8 cellular contexts compared by ENCODE assay signal in genomic region chr15:34367128-34368081, GRCh38. TPM values are rescaled to one million over a fixed set of nuclear protein-coding genes. Genes with fewer than 3 reads are reported as not detected.
DNase-seq lines count a peak whose midpoint lies in the region; ATAC-seq and TF ChIP-seq lines count a peak whose summit lies in the region.

TSS of gene LPCAT4 (minus strand) at chr15:34367196. CDS start at chr15:34367100, 96 bp downstream.

- WGBS in neuronal stem cell (ENCODE audit: extremely low coverage in 2 of 2, insufficient read length in 2 of 2, insufficient replicate concordance in 1 of 2), 2 donors, result no CpG with 5 or more reads among the region's 79 CpGs

- H4K8ac ChIP-seq in neuronal stem cell (ENCODE audit: low read depth, low read length), result peak within 1 kb of the TSS; percentile 74

- peak within 1 kb of the TSS; percentile 100 for H2AFZ ChIP-seq in neuronal stem cell (ENCODE audit: low read length)

- H3K4me3 ChIP-seq in HAP-1 (peak within 1 kb of the TSS; percentile 65), MG63 (peak within 1 kb of the TSS; percentile 88), SJCRH30 (peak within 1 kb of the TSS; percentile 84), neuronal stem cell (ENCODE audit: low read length in 2 of 2) (peak within 1 kb of the TSS; percentile 89 to 98), subcutaneous abdominal adipose tissue (ENCODE audit: low read depth in 1 of 5, low read length in 5 of 5) (peak within 1 kb of the TSS; percentile 87 to 97 (median 91))

- peak within 1 kb of the TSS; percentile 84 for H2BK15ac ChIP-seq in neuronal stem cell (ENCODE audit: low read length)

- H3K9me3 ChIP-seq in HAP-1 (no peaks in the 10 kb centered on the region), MG63 (no peaks in the 10 kb centered on the region), SJCRH30 (replicated peaks) (no peaks in the 10 kb centered on the region), neuronal stem cell (replicated peaks in 1 of 2; ENCODE audit: control insufficient read depth in 2 of 2, insufficient read depth in 1 of 2, low read depth in 1 of 2, low read length in 2 of 2) (peaks cover 1 to 3% of the 10 kb centered on the region in 2 donors), subcutaneous abdominal adipose tissue (ENCODE audit: control insufficient read depth in 5 of 5, low read length in 5 of 5) (no peaks in the 10 kb centered on the region)

- peak within 1 kb of the TSS; percentile 100 for H3K18ac ChIP-seq in neuronal stem cell (ENCODE audit: low read length)

- peak within 1 kb of the TSS; percentile 98 for H3K4ac ChIP-seq in neuronal stem cell (ENCODE audit: low read length)

- no peak within 1 kb of the TSS for H2BK12ac ChIP-seq in neuronal stem cell (ENCODE audit: low read length)

- H2BK5ac ChIP-seq in neuronal stem cell (ENCODE audit: low read length), result peak within 1 kb of the TSS; percentile 97

- peaks cover 13% of the 10 kb centered on the region for H3K4me1 ChIP-seq in HAP-1
- peaks cover 6% of the 10 kb centered on the region; the same call in 1 of the 2 replicates for H3K4me1 ChIP-seq in SJCRH30
- H3K4me1 ChIP-seq in foreskin keratinocyte, result peaks cover 9% of the 10 kb centered on the region
- peaks cover 8 to 12% of the 10 kb centered on the region in 2 donors for H3K4me1 ChIP-seq in neuronal stem cell (ENCODE audit: control insufficient read depth in 2 of 2, insufficient read depth in 1 of 2, low read depth in 1 of 2, low read length in 2 of 2)
- H3K4me1 ChIP-seq in subcutaneous abdominal adipose tissue (ENCODE audit: control insufficient read depth in 5 of 5, insufficient read depth in 5 of 5, low read length in 5 of 5), result peaks cover 10 to 29% (median 20%) of the 10 kb centered on the region in 5 donors

- H2BK120ac ChIP-seq in neuronal stem cell (ENCODE audit: low read depth, low read length), result peak within 1 kb of the TSS; percentile 96

- peaks cover 6% of the 10 kb centered on the region for H3K36me3 ChIP-seq in HAP-1 (replicated peaks)
- H3K36me3 ChIP-seq in MG63, result no peaks in the 10 kb centered on the region; the same call in 1 of the 2 replicates
- peaks cover 7% of the 10 kb centered on the region for H3K36me3 ChIP-seq in SJCRH30
- peaks cover 11 to 16% of the 10 kb centered on the region in 2 donors for H3K36me3 ChIP-seq in neuronal stem cell (replicated peaks in 1 of 2; ENCODE audit: control insufficient read depth in 2 of 2, insufficient read depth in 2 of 2, low read length in 2 of 2)
- H3K36me3 ChIP-seq in subcutaneous abdominal adipose tissue (ENCODE audit: control insufficient read depth in 5 of 5, insufficient read depth in 5 of 5, low read length in 5 of 5), result peaks cover 0 to 14% (median 5%) of the 10 kb centered on the region in 5 donors

- H3K27me3 ChIP-seq in HAP-1 (ENCODE audit: low read depth), result no peaks in the 10 kb centered on the region
- H3K27me3 ChIP-seq in MG63, result no peaks in the 10 kb centered on the region
- H3K27me3 ChIP-seq in SJCRH30, result no peaks in the 10 kb centered on the region
- H3K27me3 ChIP-seq in foreskin keratinocyte, result no peaks in the 10 kb centered on the region
- no peaks in the 10 kb centered on the region for H3K27me3 ChIP-seq in neuronal stem cell (ENCODE audit: control insufficient read depth in 3 of 3, insufficient read depth in 3 of 3, low read depth in 1 of 3, low read length in 3 of 3)
- H3K27me3 ChIP-seq in subcutaneous abdominal adipose tissue (ENCODE audit: control insufficient read depth in 5 of 5, insufficient read depth in 4 of 5, low read length in 5 of 5), result no peaks in the 10 kb centered on the region

- H3K27ac ChIP-seq in SJCRH30, result peak within 1 kb of the TSS; percentile 92
- H3K27ac ChIP-seq in foreskin keratinocyte, result peak within 1 kb of the TSS; percentile 92
- peak within 1 kb of the TSS; percentile 100 for H3K27ac ChIP-seq in neuronal stem cell (replicated peaks; ENCODE audit: low read length)
- H3K27ac ChIP-seq in subcutaneous abdominal adipose tissue (ENCODE audit: low read depth, low read length), result peak within 1 kb of the TSS; percentile 88

- DNase-seq in GM03348 (ENCODE audit: low spot score), result peak; percentile 98
- peak; percentile 83 to 91 for DNase-seq in HAP-1 (ENCODE audit: low spot score in 2 of 2)
- peak; percentile 81 for DNase-seq in MG63
- peak; percentile 89 to 91 for DNase-seq in SJCRH30
- peak; percentile 75 for DNase-seq in activated gamma-delta T cell treated with anti-CD3 and anti-CD28 coated beads, Interleukin-2, amount 50 U/mL, for 16 hours (ENCODE audit: low read depth)
- peak; percentile 66 to 80 for DNase-seq in foreskin keratinocyte
- DNase-seq in neuronal stem cell (ENCODE audit: low spot score), result peak; percentile 81

- H3K9ac ChIP-seq in neuronal stem cell (ENCODE audit: low read depth, low read length, poor library complexity), result peak within 1 kb of the TSS; percentile 97
- peak within 1 kb of the TSS; percentile 54 to 95 (median 85) for H3K9ac ChIP-seq in subcutaneous abdominal adipose tissue (ENCODE audit: low read length in 5 of 5)

- peak; percentile 91 for ATAC-seq in foreskin keratinocyte

- H3K14ac ChIP-seq in neuronal stem cell (ENCODE audit: low read length), result peak within 1 kb of the TSS; percentile 87

- H3K79me1 ChIP-seq in neuronal stem cell (ENCODE audit: low read depth, low read length), result peaks cover 4% of the 10 kb centered on the region

- H3K23ac ChIP-seq in neuronal stem cell (ENCODE audit: low read depth, low read length, poor library complexity), result peak within 1 kb of the TSS; percentile 93

- peak within 1 kb of the TSS; percentile 95 for H3K4me2 ChIP-seq in neuronal stem cell (ENCODE audit: insufficient read depth, low read length, poor library complexity, severe bottlenecking)

- peak within 1 kb of the TSS; percentile 88 for H2AK5ac ChIP-seq in neuronal stem cell (ENCODE audit: low read depth, low read length)

- TF ChIP-seq CTCF in foreskin keratinocyte (conservative IDR thresholded peaks at IDR 0.05), result peak; percentile 95

- H4K91ac ChIP-seq in neuronal stem cell (ENCODE audit: low read depth, low read length, poor library complexity), result peak within 1 kb of the TSS; percentile 76

- in situ Hi-C loops in HAP-1 (cut with MboI; ENCODE audit: low sequenced_read_pairs), result loop anchor here (10.0 kb wide), 1 partner anchor 263 kb away; the partner anchor contains the start of genes EMC7 and PGBD4

RNA-seq across cellular contexts. Expression of gene LPCAT4, which starts in this region (rescaled TPM):
- total RNA-seq in MG63 (2014; rRNA removed; shearing (Covaris generic); ENCODE audit: low replicate concordance), result 2.2 and 4.4 TPM in 2 replicates
- total RNA-seq in SJCRH30 (2014; rRNA removed; shearing (Covaris generic)), result 18.3 and 30.7 TPM in 2 replicates
- 32.6 and 36.4 TPM in 2 replicates for total RNA-seq in foreskin keratinocyte
- 44.5 and 50.0 TPM in 2 replicates for polyA plus RNA-seq in foreskin keratinocyte
- polyA plus RNA-seq in neuronal stem cell (2013, experiment 1 of 2), result 72.2 TPM
- 73.0 TPM for polyA plus RNA-seq in neuronal stem cell (2013, experiment 2 of 2)

Comparison
In these comparisons a context has a peak if more than half of its experiments do, and no peak if none do; other contexts are left out.
1. Peak in every context shown above with its lines: DNase-seq, ATAC-seq, H3K4me3 ChIP-seq and H3K27ac ChIP-seq.